ENCODE assay signal across 15 cellular contexts in genomic region chr6:33981421-33981820, GRCh38.
"Had no signal": no experiment of that assay in that cellular context is flagged by ENCODE, and none has a peak within 500 bp of the region (broad histone marks: within the 10 kb centered on the region; RNA-seq: fewer than 3 reads in every experiment).

No MANE protein-coding gene starts in this region.

- H3K9me3 ChIP-seq: breast epithelium, gastrocnemius medialis, pancreas, thyroid gland had no signal

- H3K27ac ChIP-seq: breast epithelium, gastrocnemius medialis, neural progenitor cell, pancreas, thyroid gland had no signal

- H3K27me3 ChIP-seq: pancreas, thyroid gland had no signal

- H3K27ac Mint-ChIP-seq: activated CD4-positive, alpha-beta T cell treated with anti-CD3 and anti-CD28 coated beads, Interleukin-2, amount 10 ng/mL, durations not matched to agents 7 days and 5 days; activated naive CD8-positive, alpha-beta T cell treated with anti-CD3 and anti-CD28 coated beads, Interleukin-2, amount 10 ng/mL, durations not matched to agents 7 days and 5 days; activated T-cell treated with anti-CD3 and anti-CD28 coated beads, Interleukin-2, amount 50 U/mL, for 24 hours; neural progenitor cell had no signal

- H3K4me3 ChIP-seq: breast epithelium, gastrocnemius medialis, neural progenitor cell, pancreas, thyroid gland had no signal

- H3K36me3 Mint-ChIP-seq: activated naive CD8-positive, alpha-beta T cell treated with anti-CD3 and anti-CD28 coated beads, Interleukin-2, amount 10 ng/mL, durations not matched to agents 7 days and 5 days; neural progenitor cell had no signal

- H3K9me3 Mint-ChIP-seq: activated CD4-positive, alpha-beta T cell treated with anti-CD3 and anti-CD28 coated beads, Interleukin-2, amount 10 ng/mL, durations not matched to agents 7 days and 5 days; activated naive CD8-positive, alpha-beta T cell treated with anti-CD3 and anti-CD28 coated beads, Interleukin-2, amount 10 ng/mL, durations not matched to agents 7 days and 5 days; activated T-cell treated with anti-CD3 and anti-CD28 coated beads, Interleukin-2, amount 50 U/mL, for 24 hours; neural progenitor cell had no signal

- H3K4me1 ChIP-seq: breast epithelium, gastrocnemius medialis, neural progenitor cell, pancreas, thyroid gland had no signal

- H3K4me3 Mint-ChIP-seq: activated CD4-positive, alpha-beta T cell treated with anti-CD3 and anti-CD28 coated beads, Interleukin-2, amount 10 ng/mL, durations not matched to agents 7 days and 5 days; activated naive CD8-positive, alpha-beta T cell treated with anti-CD3 and anti-CD28 coated beads, Interleukin-2, amount 10 ng/mL, durations not matched to agents 7 days and 5 days; activated T-cell treated with anti-CD3 and anti-CD28 coated beads, Interleukin-2, amount 50 U/mL, for 24 hours; neural progenitor cell had no signal

- DNase-seq: activated CD4-positive, alpha-beta T cell treated with anti-CD3 and anti-CD28 coated beads, Interleukin-2, amount 10 ng/mL, durations not matched to agents 7 days and 5 days; activated gamma-delta T cell treated with Interleukin-2 at 50 U/mL for 16 hours; activated naive CD8-positive, alpha-beta T cell treated with anti-CD3 and anti-CD28 coated beads, Interleukin-2, amount 10 ng/mL, durations not matched to agents 7 days and 5 days; anterior cingulate cortex; effector CD8-positive, alpha-beta T cell; gastrocnemius medialis; mesendoderm; SIG-M5; stimulated activated CD4-positive, alpha-beta T cell treated with anti-CD3 and anti-CD28 coated beads, Interleukin-15, amount 100 ng/mL, for 24 hours; T1000; thyroid gland had no signal

- ATAC-seq: gastrocnemius medialis had no signal

- H3K36me3 ChIP-seq: breast epithelium, gastrocnemius medialis, neural progenitor cell, pancreas, thyroid gland had no signal
